In the genomic region with DNA sequence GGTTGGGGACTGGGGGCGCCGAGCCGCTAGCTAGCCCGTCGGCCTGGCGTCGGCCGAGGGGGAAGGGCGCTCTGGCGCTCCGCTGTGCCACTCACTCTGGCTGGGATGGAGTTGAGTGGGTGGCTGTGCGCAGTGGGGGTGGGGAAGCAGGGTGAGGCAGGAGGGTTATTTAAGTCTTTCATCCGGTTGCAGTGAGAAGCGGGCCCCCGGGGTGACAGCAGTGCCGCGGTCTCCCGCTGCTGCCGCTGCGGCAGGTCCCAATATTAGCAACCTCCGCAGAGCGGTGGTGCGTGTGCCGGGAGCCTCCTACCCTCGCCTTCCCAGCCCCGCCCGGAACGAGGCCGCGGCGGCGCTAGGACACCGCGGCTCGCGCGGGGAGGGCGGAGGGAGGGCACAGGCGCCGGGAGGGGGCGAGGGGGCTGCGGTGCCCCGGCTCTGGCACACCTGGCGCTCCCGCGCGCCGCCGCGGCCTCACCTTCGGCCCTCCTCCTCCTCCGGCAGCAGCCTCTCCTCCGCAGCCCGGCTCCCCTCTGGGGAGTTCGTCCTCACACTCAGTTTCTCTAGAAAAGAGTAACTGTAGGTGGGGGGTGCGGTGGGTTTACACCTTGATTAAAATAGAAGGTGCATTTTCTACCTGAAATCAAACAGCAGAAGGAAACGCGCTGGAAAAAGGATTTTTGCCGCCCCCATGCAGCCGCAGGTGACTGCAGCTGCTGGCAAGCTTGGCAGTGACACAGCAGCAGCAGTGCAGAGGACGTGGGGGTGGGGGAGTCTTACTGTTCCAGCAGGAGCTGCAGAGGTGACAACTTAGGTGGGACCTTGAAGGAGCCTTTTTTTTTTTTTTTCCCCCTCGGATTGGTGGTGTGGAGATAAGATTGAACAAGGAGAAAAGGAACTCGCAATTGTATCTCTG, we compare ENCODE assay signal across 10 cellular contexts. TPM values are rescaled to one million over a fixed set of nuclear protein-coding genes. Genes with fewer than 3 reads are reported as not detected.
DNase-seq lines count a peak whose midpoint lies in the region; ATAC-seq and TF ChIP-seq lines count a peak whose summit lies in the region.
"Had no signal": no experiment of that assay in that cellular context is flagged by ENCODE, and none has a peak within 500 bp of the region (broad histone marks: within the 10 kb centered on the region; RNA-seq: fewer than 3 reads in every experiment).

No MANE protein-coding gene starts in this region.

- TF ChIP-seq POLR2A in spleen (IDR thresholded peaks at IDR 0.05) = no peak

- no peaks in the 10 kb centered on the region for H3K9me3 ChIP-seq in spleen

- peaks cover 0 to 95% (median 64%) of the 10 kb centered on the region in 7 donors for H3K27me3 ChIP-seq in spleen (replicated peaks in 1 of 7)

- peak overlapping the region; percentile 21 for H3K4me3 ChIP-seq in GM12875 (ENCODE audit: low read depth, low read length)
- H3K4me3 ChIP-seq in spleen = peak overlapping the region; percentile 1 to 74 (median 52)

- H3K27ac ChIP-seq in angular gyrus (ENCODE audit: low read depth, low read length) = peak overlapping the region; percentile 45
- H3K27ac ChIP-seq in spleen = no peak overlapping the region

- TF ChIP-seq CTCF in GM12875 (IDR thresholded peaks at IDR 0.05; ENCODE audit: borderline replicate concordance, insufficient read depth, low read depth, low read length) = no peak
- TF ChIP-seq CTCF in spleen (IDR thresholded peaks at IDR 0.05 in 8 of 11, conservative IDR thresholded peaks at IDR 0.05 in 3 of 11) = no peak

- intact Hi-C loops in spleen (cut with DNase I; ENCODE audit: low total_unique reads) = no loop called here

- no peaks in the 10 kb centered on the region for H3K36me3 ChIP-seq in spleen

- ATAC-seq in GM19035 (IDR thresholded peaks at IDR 0.05; ENCODE audit: unreplicated experiment) = no peak
- no peak for ATAC-seq in HG03139 (IDR thresholded peaks at IDR 0.05; ENCODE audit: unreplicated experiment)
- ATAC-seq in HG03457 (IDR thresholded peaks at IDR 0.05; ENCODE audit: unreplicated experiment) = no peak

- peaks cover 26 to 55% (median 49%) of the 10 kb centered on the region in 6 donors for H3K4me1 ChIP-seq in spleen

- WGBS in spleen, 5 donors = 2 to 4% (median 2%) methylated on average over 29 to 63 of the region's 63 CpGs

- peak; percentile 31 for DNase-seq in NCI-H774 (lab: John Stamatoyannopoulos, UW)
- peak; percentile 40 for DNase-seq in iPS-NIHi7 (ENCODE audit: extremely low spot score)
- peak; percentile 81 for DNase-seq in spleen

RNA-seq across cellular contexts. Expression of a gene that starts 4.5 kb away (rescaled TPM):
- total RNA-seq in spleen = under 1 TPM in 3 of 7 donors, not detected in 4; 0.23 to 0.26 (median 0.25) TPM
- under 1 TPM; 0.06 to 0.11 (median 0.06) TPM for polyA plus RNA-seq in spleen
- total RNA-seq: LHCN-M2 had no signal
- polyA plus RNA-seq: liver had no signal

Comparison
In these comparisons a context has a peak if more than half of its experiments do, and no peak if none do; other contexts are left out.
1. DNase-seq: peak in every context shown above with its lines; median percentile 81 in spleen; 40 in iPS-NIHi7; 31 in NCI-H774.